ENCODE assay signal across 9 cellular contexts in genomic region chr3:28286595-28286994, GRCh38.
DNase-seq lines count a peak whose midpoint lies in the region; ATAC-seq, FAIRE-seq and TF ChIP-seq lines count a peak whose summit lies in the region.
"Had no signal": no experiment of that assay in that cellular context is flagged by ENCODE, and none has a peak within 500 bp of the region (broad histone marks: within the 10 kb centered on the region; RNA-seq: fewer than 3 reads in every experiment).

No MANE protein-coding gene starts in this region.

- peaks cover 12% of the 10 kb centered on the region for H3K9me3 Mint-ChIP-seq in nephron progenitor cell
- H3K9me3 Mint-ChIP-seq: activated T-cell treated with anti-CD3 and anti-CD28 coated beads, Interleukin-2, amount 50 U/mL, for 4 hours had no signal

- no peak for TF ChIP-seq POLR2A in erythroblast (IDR thresholded peaks at IDR 0.05; ENCODE audit: low read length)

- no peaks in the 10 kb centered on the region for H3K27me3 Mint-ChIP-seq in nephron progenitor cell (ENCODE audit: low read depth, poor library complexity)

- DNase-seq in EL (peak; percentile 37), RCC 7860 (ENCODE audit: low spot score) (peak; percentile 16), erythroblast (lab: John Stamatoyannopoulos, UW) (peak; percentile 7 to 18), nephron progenitor cell (no peak)
- DNase-seq in activated CD4-positive, alpha-beta T cell treated with anti-CD3 and anti-CD28 coated beads for 1 hour = no peak
- no peak for DNase-seq in stimulated activated CD4-positive, alpha-beta T cell treated with anti-CD3 and anti-CD28 coated beads, Interleukin-4, amount 100 ng/mL, for 1 hour
- DNase-seq: activated T-cell treated with anti-CD3 and anti-CD28 coated beads, Interleukin-2, amount 50 U/mL, for 4 hours had no signal

- peaks cover 33% of the 10 kb centered on the region for H3K36me3 Mint-ChIP-seq in nephron progenitor cell (ENCODE audit: low read depth)

- no peak overlapping the region for H3K27ac Mint-ChIP-seq in nephron progenitor cell

- peak; percentile 37 for TF ChIP-seq CTCF in nephron progenitor cell (IDR thresholded peaks at IDR 0.05)

- H3K4me3 Mint-ChIP-seq in nephron progenitor cell = no peak overlapping the region
- H3K4me3 Mint-ChIP-seq: activated T-cell treated with anti-CD3 and anti-CD28 coated beads, Interleukin-2, amount 50 U/mL, for 4 hours had no signal

- ATAC-seq in GM19467 (IDR thresholded peaks at IDR 0.05; ENCODE audit: unreplicated experiment) (peak; percentile 91), HG03457 (IDR thresholded peaks at IDR 0.05; ENCODE audit: unreplicated experiment) (peak; percentile 78)

- H3K4me1 Mint-ChIP-seq in nephron progenitor cell = peaks cover 23% of the 10 kb centered on the region

- FAIRE-seq in RCC 7860 (lab: Jason Lieb, UNC) = peak; percentile 59

Comparison
In these comparisons a context has a peak if more than half of its experiments do, and no peak if none do; other contexts are left out.
1. DNase-seq: peak in EL (single experiment), RCC 7860 (single experiment) and erythroblast (2 of 2); none in nephron progenitor cell (single experiment), activated CD4-positive, alpha-beta T cell treated with anti-CD3 and anti-CD28 coated beads for 1 hour (single experiment) and stimulated activated CD4-positive, alpha-beta T cell treated with anti-CD3 and anti-CD28 coated beads, Interleukin-4, amount 100 ng/mL, for 1 hour (single experiment).